In genomic region chr13:49615844-49616687, GRCh38 we compare ENCODE assay signal across 1 cellular context.
TF ChIP-seq lines count a peak whose summit lies in the region.

No MANE protein-coding gene starts in this region.

TF ChIP-seq in SK-N-SH treated with all-trans-retinoic acid at 6 μM for 48 hours, 23 proteins besides CTCF, POLR2A, EP300 and RAD21 (continued from another document):
- TF ChIP-seq TSHZ2 (CRISPR knock-in tag; IDR thresholded peaks at IDR 0.05) (no peak), ISL1 (CRISPR knock-in tag; IDR thresholded peaks at IDR 0.05) (no peak), CSDC2 (CRISPR knock-in tag; IDR thresholded peaks at IDR 0.05) (no peak), CSRNP3 (CRISPR knock-in tag; IDR thresholded peaks at IDR 0.05) (no peak)
TF ChIP-seq in SK-N-SH treated with all-trans-retinoic acid at 6 μM for 48 hours: peak in this region for 0.
